In the genomic region with DNA sequence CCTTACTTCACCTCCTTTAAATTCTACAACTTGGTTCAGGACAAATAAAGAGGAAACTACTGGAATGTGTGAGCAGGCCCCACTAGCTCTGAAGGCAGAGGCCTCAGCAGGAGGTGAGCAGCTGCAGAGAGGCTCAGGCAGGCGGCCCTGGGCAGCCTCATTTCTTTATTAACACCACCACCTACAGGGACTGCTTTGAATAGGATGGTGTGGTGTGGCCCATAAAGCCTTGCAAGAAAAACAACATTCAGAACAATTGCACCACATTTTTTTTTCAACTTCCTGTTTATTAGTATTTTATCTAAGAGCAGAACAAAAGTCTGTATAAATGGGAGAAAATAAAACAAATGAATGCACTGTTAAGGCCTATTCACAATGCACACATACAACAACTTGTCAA, we compare ENCODE assay signal across 8 cellular contexts.
A peak's percentile ranks its signal among the peaks of the same experiment; 100 is the strongest.
DNase-seq lines count a peak whose midpoint lies in the region; ATAC-seq, FAIRE-seq and TF ChIP-seq lines count a peak whose summit lies in the region.
"Not testable (repeated sequence)": the region's sequence is repeated elsewhere in the genome, so short reads cannot be mapped to it uniquely, and the experiment has no call there.

No MANE protein-coding gene starts in this region.

- DNase-seq in PC-9 (peak; percentile 34 to 62), fibroblast of mammary gland (ENCODE audit: low read depth) (peak; percentile 72), lung microvascular endothelial cell (ENCODE audit: low read depth in 2 of 2) (peak; percentile 80 to 81)
- DNase-seq in activated naive CD8-positive, alpha-beta T cell treated with anti-CD3 and anti-CD28 coated beads, Interleukin-2, amount 10 ng/mL, durations not matched to agents 7 days and 5 days; stimulated activated naive CD8-positive, alpha-beta T cell treated with anti-CD3 and anti-CD28 coated beads, Interleukin-15, Interleukin-2, amounts not matched to agents 100 U/mL and 50 U/mL, for 24 hours: not testable (repeated sequence)

- H3K4me3 ChIP-seq in PC-9; fibroblast of mammary gland (ENCODE audit: control insufficient read depth, low read depth, low read length): not testable (repeated sequence)

- H3K9me3 ChIP-seq in PC-9 (ENCODE audit: insufficient read depth, low read depth) = not testable (repeated sequence)

- BruUV-seq in PC-9 (replicated peaks; lab: Mats Ljungman, UMichigan) = not testable (repeated sequence)

- not testable (repeated sequence) for H3K36me3 ChIP-seq in PC-9 (ENCODE audit: low read depth)

- POLR2A ChIA-PET in PC-9 (lab: Charles Lee; ENCODE audit: unreplicated experiment); activated naive CD8-positive, alpha-beta T cell treated with anti-CD3 and anti-CD28 coated beads, Interleukin-2, amount 10 ng/mL, durations not matched to agents 7 days and 5 days (lab: Charles Lee): not testable (repeated sequence)

- peak; percentile 81 for FAIRE-seq in G401.6 (lab: Jason Lieb, UNC)

- intact Hi-C loops in PC-9 (cut with micrococcal nuclease; ENCODE audit: unreplicated experiment) = not testable (repeated sequence)

- H3K9me3 Mint-ChIP-seq in activated naive CD8-positive, alpha-beta T cell treated with anti-CD3 and anti-CD28 coated beads, Interleukin-2, amount 10 ng/mL, durations not matched to agents 7 days and 5 days = not testable (repeated sequence)

- not testable (repeated sequence) for TF ChIP-seq CTCF in PC-9 (conservative IDR thresholded peaks at IDR 0.05); fibroblast of mammary gland (conservative IDR thresholded peaks at IDR 0.05; ENCODE audit: control insufficient read depth, insufficient read depth, low read depth, low read length)

- not testable (repeated sequence) for H3K27ac Mint-ChIP-seq in activated naive CD8-positive, alpha-beta T cell treated with anti-CD3 and anti-CD28 coated beads, Interleukin-2, amount 10 ng/mL, durations not matched to agents 7 days and 5 days

- H3K36me3 Mint-ChIP-seq in activated naive CD8-positive, alpha-beta T cell treated with anti-CD3 and anti-CD28 coated beads, Interleukin-2, amount 10 ng/mL, durations not matched to agents 7 days and 5 days = not testable (repeated sequence)

- CTCF ChIA-PET in PC-9 (lab: Charles Lee) = not testable (repeated sequence)

- not testable (repeated sequence) for H3F3A ChIP-seq in PC-9 (ENCODE audit: insufficient read depth, low read depth)

- H4K20me1 ChIP-seq in PC-9 (ENCODE audit: insufficient read depth) = not testable (repeated sequence)

- 0 out of 2 replicates have a peak overlapping the region, but pooled peaks have one; percentile 80 for H3K27ac ChIP-seq in PC-9

- not testable (repeated sequence) for H3K4me1 Mint-ChIP-seq in activated naive CD8-positive, alpha-beta T cell treated with anti-CD3 and anti-CD28 coated beads, Interleukin-2, amount 10 ng/mL, durations not matched to agents 7 days and 5 days

- ATAC-seq in GM21423 (IDR thresholded peaks at IDR 0.05; ENCODE audit: unreplicated experiment) (peak; percentile 80), HG03095 (IDR thresholded peaks at IDR 0.05; ENCODE audit: unreplicated experiment) (peak; percentile 87)
- ATAC-seq in activated naive CD8-positive, alpha-beta T cell treated with anti-CD3 and anti-CD28 coated beads, Interleukin-2, amount 10 ng/mL, durations not matched to agents 7 days and 5 days (ENCODE audit: low read depth) = peak; percentile 92
- ATAC-seq in stimulated activated naive CD8-positive, alpha-beta T cell treated with anti-CD3 and anti-CD28 coated beads, Interleukin-15, Interleukin-2, amounts not matched to agents 100 U/mL and 50 U/mL, for 24 hours = peak; percentile 82

- H3K27me3 ChIP-seq in PC-9 (ENCODE audit: insufficient read depth, low read depth) = not testable (repeated sequence)

- not testable (repeated sequence) for H3K4me2 ChIP-seq in PC-9

- H2AFZ ChIP-seq in PC-9 = not testable (repeated sequence)

- H3K4me3 Mint-ChIP-seq in activated naive CD8-positive, alpha-beta T cell treated with anti-CD3 and anti-CD28 coated beads, Interleukin-2, amount 10 ng/mL, durations not matched to agents 7 days and 5 days = not testable (repeated sequence)

- H3K27me3 Mint-ChIP-seq in activated naive CD8-positive, alpha-beta T cell treated with anti-CD3 and anti-CD28 coated beads, Interleukin-2, amount 10 ng/mL, durations not matched to agents 7 days and 5 days = not testable (repeated sequence)

- not testable (repeated sequence) for H3K9me2 ChIP-seq in PC-9 (ENCODE audit: insufficient read depth)

- peaks cover 43% of the 10 kb centered on the region for H3K79me2 ChIP-seq in PC-9 (ENCODE audit: low read depth)

- H3K4me1 ChIP-seq in PC-9 (replicated peaks; ENCODE audit: insufficient read depth) = peaks cover 26% of the 10 kb centered on the region
